Comparison of ENCODE assay signal across 9 cellular contexts in genomic region chr19:49491030-49491803, GRCh38. TPM values are rescaled to one million over a fixed set of nuclear protein-coding genes. Genes with fewer than 3 reads are reported as not detected.
DNase-seq lines count a peak whose midpoint lies in the region; ATAC-seq and TF ChIP-seq lines count a peak whose summit lies in the region.
"Had no signal": no experiment of that assay in that cellular context is flagged by ENCODE, and none has a peak within 500 bp of the region (broad histone marks: within the 10 kb centered on the region; RNA-seq: fewer than 3 reads in every experiment).

No MANE protein-coding gene starts in this region.

- H3K27ac Mint-ChIP-seq in stimulated activated naive CD8-positive, alpha-beta T cell treated with anti-CD3 and anti-CD28 coated beads, Interleukin-15, amount 100 ng/mL, for 72 hours = peak overlapping the region; percentile 69 to 96

- 95 to 98% methylated on average over 16 of the region's 17 CpGs for WGBS in ectodermal cell, 2 experiments

- H4K20me1 ChIP-seq in OCI-LY3 (ENCODE audit: insufficient read depth, low read length) = peaks cover 34% of the 10 kb centered on the region

- H3K27me3 ChIP-seq in cardiac muscle cell (no peaks in the 10 kb centered on the region), right atrium auricular region (no peaks in the 10 kb centered on the region), OCI-LY3 (ENCODE audit: low read depth, low read length) (no peaks in the 10 kb centered on the region), ectodermal cell (ENCODE audit: control insufficient read depth, insufficient read depth, low read length, poor library complexity, severe bottlenecking) (no peaks in the 10 kb centered on the region)
- H3K27me3 ChIP-seq: SJCRH30 had no signal

- no peaks in the 10 kb centered on the region for H3K9me3 Mint-ChIP-seq in stimulated activated naive CD8-positive, alpha-beta T cell treated with anti-CD3 and anti-CD28 coated beads, Interleukin-15, amount 100 ng/mL, for 72 hours

- H3K27me3 Mint-ChIP-seq in stimulated activated naive CD8-positive, alpha-beta T cell treated with anti-CD3 and anti-CD28 coated beads, Interleukin-15, amount 100 ng/mL, for 72 hours = no peaks in the 10 kb centered on the region

- no peak overlapping the region for H2AFZ ChIP-seq in OCI-LY3 (ENCODE audit: low read depth, low read length)

- H3K9me3 ChIP-seq in cardiac muscle cell (ENCODE audit: low read depth) (no peaks in the 10 kb centered on the region), right atrium auricular region (no peaks in the 10 kb centered on the region), OCI-LY3 (ENCODE audit: insufficient read depth, low read length) (no peaks in the 10 kb centered on the region), ectodermal cell (ENCODE audit: control insufficient read depth, low read length) (no peaks in the 10 kb centered on the region)
- H3K9me3 ChIP-seq: SJCRH30 had no signal

- H3K4me2 ChIP-seq in OCI-LY3 (ENCODE audit: low read length) = no peak overlapping the region

- H3K4me1 ChIP-seq in cardiac muscle cell (ENCODE audit: low read depth) = peaks cover 12% of the 10 kb centered on the region
- peaks cover 0 to 33% of the 10 kb centered on the region in 2 donors for H3K4me1 ChIP-seq in right atrium auricular region
- peaks cover 25% of the 10 kb centered on the region for H3K4me1 ChIP-seq in OCI-LY3 (ENCODE audit: low read length)
- H3K4me1 ChIP-seq in ectodermal cell (ENCODE audit: control insufficient read depth, insufficient read depth, low read length) = peaks cover 9% of the 10 kb centered on the region

- H3K4me1 Mint-ChIP-seq in stimulated activated naive CD8-positive, alpha-beta T cell treated with anti-CD3 and anti-CD28 coated beads, Interleukin-15, amount 100 ng/mL, for 72 hours = peaks cover 81% of the 10 kb centered on the region

- H3K4me3 ChIP-seq in cardiac muscle cell (no peak overlapping the region), right atrium auricular region (no peak overlapping the region), OCI-LY3 (ENCODE audit: low read length) (no peak overlapping the region), ectodermal cell (ENCODE audit: insufficient read depth, low read depth, low read length) (no peak overlapping the region)
- H3K4me3 ChIP-seq: SJCRH30 had no signal

- ATAC-seq in stimulated activated naive CD8-positive, alpha-beta T cell treated with anti-CD3 and anti-CD28 coated beads, Interleukin-15, amount 100 ng/mL, for 72 hours = no peak
- ATAC-seq in HG03432 (IDR thresholded peaks at IDR 0.05; ENCODE audit: unreplicated experiment) = no peak

- peak overlapping the region; percentile 98 to 100 for H3K4me3 Mint-ChIP-seq in stimulated activated naive CD8-positive, alpha-beta T cell treated with anti-CD3 and anti-CD28 coated beads, Interleukin-15, amount 100 ng/mL, for 72 hours

- H3K79me2 ChIP-seq in OCI-LY3 (ENCODE audit: low read length) = peaks cover 47% of the 10 kb centered on the region

- H3K27ac ChIP-seq in cardiac muscle cell (peak overlapping the region; percentile 61), right atrium auricular region (no peak overlapping the region), OCI-LY3 (ENCODE audit: low read length) (0 out of 2 replicates have a peak overlapping the region, but pooled peaks have one; percentile 83), ectodermal cell (ENCODE audit: insufficient read depth, low read depth, low read length, poor library complexity, severe bottlenecking) (peak overlapping the region; percentile 22)
- H3K27ac ChIP-seq: SJCRH30 had no signal

- TF ChIP-seq CTCF in cardiac muscle cell (IDR thresholded peaks at IDR 0.05; ENCODE audit: low read depth, low read length) (no peak), right atrium auricular region (IDR thresholded peaks at IDR 0.05) (no peak), OCI-LY3 (IDR thresholded peaks at IDR 0.05; ENCODE audit: low read depth, low read length) (no peak)

- H3K36me3 ChIP-seq in cardiac muscle cell (peaks cover 38% of the 10 kb centered on the region), right atrium auricular region (peaks cover 48% of the 10 kb centered on the region), OCI-LY3 (replicated peaks; ENCODE audit: low read depth, low read length) (peaks cover 54% of the 10 kb centered on the region), ectodermal cell (ENCODE audit: control insufficient read depth, insufficient read depth, low read length) (peaks cover 29% of the 10 kb centered on the region)

- H3K9ac ChIP-seq in OCI-LY3 (ENCODE audit: low read length) = no peak overlapping the region

- DNase-seq in cardiac muscle cell (ENCODE audit: low read depth in 1 of 2, low spot score in 1 of 2) = no peak
- no peak for DNase-seq in right atrium auricular region (ENCODE audit: low spot score)
- DNase-seq in stimulated activated naive CD8-positive, alpha-beta T cell treated with anti-CD3 and anti-CD28 coated beads, Interleukin-15, amount 100 ng/mL, for 72 hours = no peak
- no peak for DNase-seq in NCI-H1930 (lab: John Stamatoyannopoulos, UW)
- DNase-seq in stimulated activated naive CD4-positive, alpha-beta T cell treated with Interleukin-2 at 50 U/mL for 16 hours (lab: John Stamatoyannopoulos, UW) = no peak

RNA-seq across cellular contexts. Expression of gene RPL13A, which starts 3.8 kb away (rescaled TPM):
- total RNA-seq in cardiac muscle cell (2,232 and 2,350 TPM in 2 replicates), right atrium auricular region (1,000 to 10,000 TPM in 1 of 2 donors, 100 to 1,000 TPM in 1; 765 to 1,868 TPM)
- polyA plus RNA-seq in cardiac muscle cell = 752 and 964 TPM in 2 replicates
- 3,037 TPM for polyA plus RNA-seq in ectodermal cell (2013, experiment 1 of 4)
- polyA plus RNA-seq in ectodermal cell (2013, experiment 2 of 4) = 3,018 TPM
- 3,545 TPM for polyA plus RNA-seq in ectodermal cell (2013, experiment 3 of 4)
- polyA plus RNA-seq in ectodermal cell (2013, experiment 4 of 4) = 4,031 TPM

RNA-seq across cellular contexts. Expression of gene RPS11, which starts 5.0 kb away (rescaled TPM):
- total RNA-seq in cardiac muscle cell (2,191 and 3,526 TPM in 2 replicates), right atrium auricular region (1,000 to 10,000 TPM; 1,048 to 2,648 TPM)
- polyA plus RNA-seq in cardiac muscle cell = 619 and 678 TPM in 2 replicates
- 2,878 TPM for polyA plus RNA-seq in ectodermal cell (2013, experiment 1 of 4)
- 2,841 TPM for polyA plus RNA-seq in ectodermal cell (2013, experiment 2 of 4)
- polyA plus RNA-seq in ectodermal cell (2013, experiment 3 of 4) = 3,483 TPM
- polyA plus RNA-seq in ectodermal cell (2013, experiment 4 of 4) = 4,055 TPM

RNA-seq across cellular contexts. Expression of gene FLT3LG, which starts 17.2 kb away (rescaled TPM):
- 0.28 and 2.0 TPM in 2 replicates for total RNA-seq in cardiac muscle cell
- polyA plus RNA-seq in cardiac muscle cell = 0.86 and 2.6 TPM in 2 replicates
- total RNA-seq in right atrium auricular region = 1 to 10 TPM; 1.1 to 2.6 TPM
- 2.0 TPM for polyA plus RNA-seq in ectodermal cell (2013, experiment 1 of 4)
- 2.8 TPM for polyA plus RNA-seq in ectodermal cell (2013, experiment 2 of 4)
- polyA plus RNA-seq in ectodermal cell (2013, experiment 3 of 4) = 2.3 TPM
- 3.4 TPM for polyA plus RNA-seq in ectodermal cell (2013, experiment 4 of 4)

RNA-seq across cellular contexts. Expression of gene FCGRT, which starts 21.2 kb away (rescaled TPM):
- total RNA-seq in cardiac muscle cell (48.8 and 61.4 TPM in 2 replicates), right atrium auricular region (100 to 1,000 TPM in 1 of 2 donors, 10 to 100 TPM in 1; 98.2 to 123 TPM)
- polyA plus RNA-seq in cardiac muscle cell = 54.7 and 62.2 TPM in 2 replicates
- polyA plus RNA-seq in ectodermal cell (2013, experiment 1 of 4) = 37.8 TPM
- 39.4 TPM for polyA plus RNA-seq in ectodermal cell (2013, experiment 2 of 4)
- polyA plus RNA-seq in ectodermal cell (2013, experiment 3 of 4) = 31.9 TPM
- polyA plus RNA-seq in ectodermal cell (2013, experiment 4 of 4) = 34.0 TPM

RNA-seq across cellular contexts. Expression of gene RCN3, which starts 36.6 kb away (rescaled TPM):
- total RNA-seq in cardiac muscle cell (12.8 and 15.2 TPM in 2 replicates), right atrium auricular region (10 to 100 TPM; 15.8 to 17.2 TPM)
- 9.4 and 10.5 TPM in 2 replicates for polyA plus RNA-seq in cardiac muscle cell
- polyA plus RNA-seq in ectodermal cell (2013, experiment 1 of 4) = 12.5 TPM
- 8.7 TPM for polyA plus RNA-seq in ectodermal cell (2013, experiment 2 of 4)
- polyA plus RNA-seq in ectodermal cell (2013, experiment 3 of 4) = 8.0 TPM
- 8.7 TPM for polyA plus RNA-seq in ectodermal cell (2013, experiment 4 of 4)

Comparison
In these comparisons a context has a peak if more than half of its experiments do, and no peak if none do; other contexts are left out.
1. H3K27ac ChIP-seq: peak in cardiac muscle cell (single experiment), OCI-LY3 (single experiment) and ectodermal cell (single experiment); none in right atrium auricular region (0 of 2).